In genomic region chr19:8526345-8527062, GRCh38 we compare ENCODE assay signal across 8 cellular contexts. TPM values are rescaled to one million over a fixed set of nuclear protein-coding genes. Genes with fewer than 3 reads are reported as not detected.
DNase-seq lines count a peak whose midpoint lies in the region; ATAC-seq and TF ChIP-seq lines count a peak whose summit lies in the region.

No MANE protein-coding gene starts in this region.

- DNase-seq in Calu3 (peak; percentile 92), NCI-H2029 treated with DMSO at 0.1 percent for 48 hours (lab: John Stamatoyannopoulos, UW) (peak; percentile 5), body of pancreas (peak; percentile 92 to 94 (median 93)), renal cortical epithelial cell (ENCODE audit: low read depth) (peak; percentile 80), erythroblast (lab: John Stamatoyannopoulos, UW) (no peak)
- DNase-seq in activated CD4-positive, alpha-beta T cell treated with anti-CD3 and anti-CD28 coated beads for 1 hour, result no peak

- peaks cover 4% of the 10 kb centered on the region for H3K36me3 Mint-ChIP-seq in Calu3 (ENCODE audit: insufficient read depth, unreplicated experiment)

- H3K27me3 ChIP-seq in body of pancreas, result no peaks in the 10 kb centered on the region

- H3K4me3 ChIP-seq in body of pancreas (peak overlapping the region; percentile 56 to 68), iPS-11a (ENCODE audit: low read depth, low read length) (peak overlapping the region; percentile 67)

- ATAC-seq in body of pancreas, result peak; percentile 75
- ATAC-seq in HG03460 (IDR thresholded peaks at IDR 0.05; ENCODE audit: unreplicated experiment), result no peak

- intact Hi-C loops in Calu3 (cut with micrococcal nuclease; ENCODE audit: unreplicated experiment), result no loop called here
- intact Hi-C loops in body of pancreas (cut with DNase I), result no loop called here

- CTCF ChIA-PET in Calu3 (lab: Charles Lee), result interaction anchor here (0.6 to 1.0 kb wide), 3 partner anchors 13 to 1155 kb away, joined by 3 read pairs; partner anchors contain the start of genes MARCHF2 and ZNF414

- BruUV-seq in Calu3 (replicated peaks; lab: Mats Ljungman, UMichigan), result no TSS peak

- H3K9me3 Mint-ChIP-seq in Calu3 (ENCODE audit: low read depth, unreplicated experiment), result no peaks in the 10 kb centered on the region

- TF ChIP-seq POLR2A in body of pancreas (IDR thresholded peaks at IDR 0.05), result no peak
- no peak for TF ChIP-seq POLR2A in erythroblast (IDR thresholded peaks at IDR 0.05; ENCODE audit: low read length)

- H3K4me1 Mint-ChIP-seq in Calu3 (ENCODE audit: low read depth, unreplicated experiment), result peaks cover 11% of the 10 kb centered on the region

- WGBS in body of pancreas, 2 donors, result 7 to 9% methylated on average over 16 to 56 of the region's 57 CpGs

- H3K27ac Mint-ChIP-seq in Calu3 (ENCODE audit: unreplicated experiment), result no peak overlapping the region

- no peaks in the 10 kb centered on the region for H3K36me3 ChIP-seq in body of pancreas (replicated peaks in 1 of 2; ENCODE audit: insufficient read depth in 1 of 2, low read depth in 2 of 2)

- TF ChIP-seq CTCF in Calu3 (IDR thresholded peaks at IDR 0.05; ENCODE audit: unreplicated experiment) (no peak), body of pancreas (IDR thresholded peaks at IDR 0.05) (no peak)

- H3K27ac ChIP-seq in body of pancreas, result peak overlapping the region; percentile 76 to 93 (median 87)

- no peak overlapping the region for H3K4me3 Mint-ChIP-seq in Calu3 (ENCODE audit: low read depth, unreplicated experiment)

- H3K4me1 ChIP-seq in body of pancreas, result peaks cover 15% of the 10 kb centered on the region

- H3K9me3 ChIP-seq in body of pancreas, result no peaks in the 10 kb centered on the region

- no peaks in the 10 kb centered on the region for H3K27me3 Mint-ChIP-seq in Calu3 (ENCODE audit: unreplicated experiment)

RNA-seq across cellular contexts. Expression of gene ZNF414, which starts 12.5 kb away (rescaled TPM):
- total RNA-seq in Calu3 (2022) (8.7 and 11.8 TPM in 2 replicates), body of pancreas (10 to 100 TPM; 25.4 to 34.2 TPM), renal cortical epithelial cell (3.5 and 10.6 TPM in 2 replicates)

RNA-seq across cellular contexts. Expression of gene PRAM1, which starts 24.1 kb away (rescaled TPM):
- total RNA-seq in Calu3 (2022), result 0.47 TPM in 1 of 2 replicates, not detected in the other
- total RNA-seq in body of pancreas, result under 1 TPM; 0.26 to 0.33 TPM
- total RNA-seq in renal cortical epithelial cell, result not detected in 2 replicates

RNA-seq across cellular contexts. Expression of gene MYO1F, which starts 50.7 kb away (rescaled TPM):
- total RNA-seq in Calu3 (2022) (1.3 TPM in 1 of 2 replicates, not detected in the other), body of pancreas (1 to 10 TPM; 2.0 to 8.0 TPM), renal cortical epithelial cell (0.05 and 0.17 TPM in 2 replicates)

Comparison
In these comparisons a context has a peak if more than half of its experiments do, and no peak if none do; other contexts are left out.
1. DNase-seq: peak in Calu3 (single experiment), NCI-H2029 treated with DMSO at 0.1 percent for 48 hours (single experiment), body of pancreas (4 of 4) and renal cortical epithelial cell (single experiment); none in erythroblast (0 of 2) and activated CD4-positive, alpha-beta T cell treated with anti-CD3 and anti-CD28 coated beads for 1 hour (single experiment).